In the genomic region with DNA sequence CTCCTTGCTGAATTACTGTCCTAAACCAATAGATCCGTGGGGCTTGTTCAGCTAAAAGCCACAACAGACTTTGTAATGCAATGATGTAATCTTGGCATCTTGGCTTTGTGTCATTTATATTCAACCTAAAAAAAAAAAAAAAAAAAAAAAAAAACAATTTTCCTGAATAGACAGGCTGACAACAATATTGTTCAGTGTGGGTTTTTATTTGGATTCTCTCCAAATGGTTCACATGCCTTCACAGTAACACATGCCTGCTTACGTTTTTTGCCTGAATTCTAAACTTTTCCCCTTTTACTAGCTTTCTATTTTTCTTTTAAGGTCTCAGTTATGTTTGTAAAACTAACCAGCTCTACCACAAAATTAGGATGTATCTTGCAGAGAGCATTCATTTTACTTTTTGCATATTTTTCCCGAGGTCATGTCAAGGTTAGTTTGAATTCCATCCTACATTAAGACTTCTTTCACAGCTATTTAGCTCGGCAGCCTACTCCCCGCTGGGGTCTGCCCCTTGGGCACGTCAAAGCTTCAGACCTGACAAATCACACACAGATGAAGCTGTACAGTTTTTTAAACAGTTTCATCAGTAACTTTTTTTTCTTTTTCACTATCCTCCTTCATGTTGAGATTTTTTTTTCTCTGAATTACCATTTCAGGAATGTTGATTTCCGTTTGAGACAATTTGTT, we compare ENCODE assay signal across 8 cellular contexts.
A peak's percentile ranks its signal among the peaks of the same experiment; 100 is the strongest.
DNase-seq lines count a peak whose midpoint lies in the region; ATAC-seq and TF ChIP-seq lines count a peak whose summit lies in the region.
"Had no signal": no experiment of that assay in that cellular context is flagged by ENCODE, and none has a peak within 500 bp of the region (broad histone marks: within the 10 kb centered on the region; RNA-seq: fewer than 3 reads in every experiment).

No MANE protein-coding gene starts in this region.

- TF ChIP-seq CTCF in HFF-Myc (IDR thresholded peaks at IDR 0.05; ENCODE audit: low read depth, low read length, missing control alignments) (no peak), body of pancreas (IDR thresholded peaks at IDR 0.05) (no peak), hepatocyte (IDR thresholded peaks at IDR 0.05; ENCODE audit: poor library complexity) (no peak)

- H3K27ac ChIP-seq in body of pancreas: peak overlapping the region in 1 of 4 donors; percentile 28
- no peak overlapping the region for H3K27ac ChIP-seq in hepatocyte
- peak overlapping the region; percentile 8 for H3K27ac ChIP-seq in substantia nigra (ENCODE audit: low read depth, low read length, poor library complexity, severe bottlenecking)
- H3K27ac ChIP-seq: VCaP had no signal

- intact Hi-C loops in body of pancreas (cut with DNase I): no loop called here

- ATAC-seq in body of pancreas: peak; percentile 64

- H3K4me2 ChIP-seq in hepatocyte: peak overlapping the region; percentile 63

- H3K27me3 ChIP-seq in body of pancreas: no peaks in the 10 kb centered on the region
- no peaks in the 10 kb centered on the region for H3K27me3 ChIP-seq in hepatocyte

- no peaks in the 10 kb centered on the region for H3K9me3 ChIP-seq in body of pancreas
- no peaks in the 10 kb centered on the region for H3K9me3 ChIP-seq in hepatocyte (ENCODE audit: low read depth)

- H3K4me1 ChIP-seq in body of pancreas: no peaks in the 10 kb centered on the region
- H3K4me1 ChIP-seq in hepatocyte (ENCODE audit: insufficient read depth): no peaks in the 10 kb centered on the region

- no peak for TF ChIP-seq POLR2A in body of pancreas (IDR thresholded peaks at IDR 0.05)

- 37 to 39% methylated on average over 7 of the region's 7 CpGs for WGBS in body of pancreas, 2 donors
- WGBS in hepatocyte (ENCODE audit: low lambda C conversion rate, missing lambda C conversion rate): 32% methylated on average over 7 of the region's 7 CpGs

- DNase-seq in HFF-Myc (ENCODE audit: extremely low read depth, low read depth) (peak; percentile 58), body of pancreas (no peak), hepatocyte (ENCODE audit: low spot score) (peak; percentile 4), substantia nigra (lab: John Stamatoyannopoulos, UW) (peak in 4 of 49 donors; percentile 6 to 23 (median 8)), SW 1271 (lab: John Stamatoyannopoulos, UW) (no peak), NCI-H1105 treated with DMSO at 0.1 percent for 48 hours (lab: John Stamatoyannopoulos, UW) (no peak)
- no peak for DNase-seq in stimulated activated CD4-positive, alpha-beta T cell treated with anti-CD3 and anti-CD28 coated beads, Interleukin-2, amount 100 ng/mL, for 24 hours

- H3K36me3 ChIP-seq in body of pancreas (replicated peaks in 1 of 2; ENCODE audit: insufficient read depth in 1 of 2, low read depth in 2 of 2): no peaks in the 10 kb centered on the region
- H3K36me3 ChIP-seq in hepatocyte (replicated peaks; ENCODE audit: insufficient read depth, low read depth): no peaks in the 10 kb centered on the region

- no peaks in the 10 kb centered on the region for H3K9me2 ChIP-seq in hepatocyte (replicated peaks; ENCODE audit: insufficient read depth)

- H3K4me3 ChIP-seq in HFF-Myc (replicated peaks; ENCODE audit: low read depth, low read length) (peak overlapping the region; percentile 23), body of pancreas (peak overlapping the region in 1 of 2 donors; percentile 4), hepatocyte (no peak overlapping the region)

- no peaks in the 10 kb centered on the region for H3K79me2 ChIP-seq in hepatocyte

- no peaks in the 10 kb centered on the region for H4K20me1 ChIP-seq in hepatocyte (ENCODE audit: insufficient read depth, poor library complexity, severe bottlenecking)

- no peak overlapping the region for H2AFZ ChIP-seq in hepatocyte

Comparison
In these comparisons a context has a peak if more than half of its experiments do, and no peak if none do; other contexts are left out.
1. DNase-seq: peak in HFF-Myc (single experiment) and hepatocyte (single experiment); none in body of pancreas (0 of 4), SW 1271 (0 of 2), NCI-H1105 treated with DMSO at 0.1 percent for 48 hours (single experiment) and stimulated activated CD4-positive, alpha-beta T cell treated with anti-CD3 and anti-CD28 coated beads, Interleukin-2, amount 100 ng/mL, for 24 hours (0 of 2).